In genomic region chr13:111652676-111653075, GRCh38 we compare ENCODE assay signal across 5 cellular contexts.
"Had no signal": no experiment of that assay in that cellular context is flagged by ENCODE, and none has a peak within 500 bp of the region (broad histone marks: within the 10 kb centered on the region; RNA-seq: fewer than 3 reads in every experiment).

No MANE protein-coding gene starts in this region.

- H3K9ac ChIP-seq: GM23248 had no signal

- H3K27ac ChIP-seq: GM23248 had no signal

- DNase-seq: GM23248, GOT3, H7, HCEC 1CT, IMR-90 had no signal

- H2AFZ ChIP-seq: GM23248 had no signal
